In genomic region chr20:38947931-38948362, GRCh38 we compare ENCODE assay signal across 1 cellular context.
TF ChIP-seq lines count a peak whose summit lies in the region.

No MANE protein-coding gene starts in this region.

TF ChIP-seq in GM23338, 12 proteins besides CTCF, POLR2A, EP300 and RAD21 (continued from another document):
- TF ChIP-seq ZNF462 (CRISPR knock-in tag; IDR thresholded peaks at IDR 0.05) (no peak), EZH2 (IDR thresholded peaks at IDR 0.05; ENCODE audit: low read depth, unreplicated experiment) (no peak), ZNF114 (CRISPR knock-in tag; IDR thresholded peaks at IDR 0.05) (no peak), JUNB (IDR thresholded peaks at IDR 0.05; ENCODE audit: unreplicated experiment) (no peak), POLR2AphosphoS5 (IDR thresholded peaks at IDR 0.05; ENCODE audit: low read depth) (no peak), STAT1 (IDR thresholded peaks at IDR 0.05; ENCODE audit: unreplicated experiment) (no peak), NANOG (IDR thresholded peaks at IDR 0.05; ENCODE audit: borderline replicate concordance) (no peak), ETS1 (IDR thresholded peaks at IDR 0.05) (no peak)
